In the genomic region with DNA sequence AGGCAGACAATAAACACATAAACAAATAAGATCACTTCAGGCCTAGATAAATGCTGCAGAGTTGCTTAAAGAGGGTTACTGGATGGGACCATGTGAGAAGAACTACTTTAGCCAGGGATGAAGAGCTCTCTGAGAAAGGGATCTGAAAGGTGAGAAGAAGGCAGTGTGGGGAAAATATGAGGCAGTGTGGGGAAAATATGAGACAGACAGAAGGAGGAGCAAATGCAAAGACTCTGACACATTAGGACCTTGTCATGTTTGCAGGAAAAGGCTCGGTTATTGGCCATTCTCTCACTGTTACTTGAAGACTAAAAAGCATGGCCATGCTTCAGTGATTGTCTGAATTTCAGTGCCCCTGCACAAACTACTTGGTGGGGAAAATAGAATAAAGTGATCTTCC, we compare ENCODE assay signal across 22 cellular contexts. TPM values are rescaled to one million over a fixed set of nuclear protein-coding genes. Genes with fewer than 3 reads are reported as not detected.
DNase-seq lines count a peak whose midpoint lies in the region; ATAC-seq and TF ChIP-seq lines count a peak whose summit lies in the region.
"Had no signal": no experiment of that assay in that cellular context is flagged by ENCODE, and none has a peak within 500 bp of the region (broad histone marks: within the 10 kb centered on the region; RNA-seq: fewer than 3 reads in every experiment).

No MANE protein-coding gene starts in this region.

- H3K9ac ChIP-seq in BLaER1 (no peak overlapping the region), OCI-LY3 (ENCODE audit: low read length) (no peak overlapping the region)

- no peaks in the 10 kb centered on the region for H3K27me3 Mint-ChIP-seq in activated CD4-positive, alpha-beta T cell treated with anti-CD3 and anti-CD28 coated beads for 36 hours
- no peaks in the 10 kb centered on the region for H3K27me3 Mint-ChIP-seq in stimulated activated memory B cell treated with anti-CD40 and anti-IgM and Interleukin-4, amounts not matched to agents 10 μg/mL and 1 μg/mL and 100 μg/mL, for 72 hours

- H2AFZ ChIP-seq in OCI-LY3 (ENCODE audit: low read depth, low read length), result no peak overlapping the region
- H2AFZ ChIP-seq: GM23338 had no signal

- 77 to 92% (median 88%) methylated on average over 1 of the region's 1 CpG for WGBS in adrenal gland, 4 donors

- H3K27ac Mint-ChIP-seq in activated CD4-positive, alpha-beta T cell treated with anti-CD3 and anti-CD28 coated beads for 36 hours, result no peak overlapping the region
- peak overlapping the region; percentile 19 for H3K27ac Mint-ChIP-seq in stimulated activated memory B cell treated with anti-CD40 and anti-IgM and Interleukin-4, amounts not matched to agents 10 μg/mL and 1 μg/mL and 100 μg/mL, for 72 hours
- H3K27ac Mint-ChIP-seq: CD4-positive, alpha-beta memory T cell; GM23338; H9 had no signal

- no peaks in the 10 kb centered on the region for H3K36me3 ChIP-seq in BLaER1
- no peaks in the 10 kb centered on the region for H3K36me3 ChIP-seq in OCI-LY3 (replicated peaks; ENCODE audit: low read depth, low read length)
- no peaks in the 10 kb centered on the region for H3K36me3 ChIP-seq in adrenal gland (replicated peaks in 1 of 2)
- H3K36me3 ChIP-seq: BE2C had no signal

- no peak overlapping the region for H3K4me3 Mint-ChIP-seq in activated CD4-positive, alpha-beta T cell treated with anti-CD3 and anti-CD28 coated beads for 36 hours
- H3K4me3 Mint-ChIP-seq in stimulated activated memory B cell treated with anti-CD40 and anti-IgM and Interleukin-4, amounts not matched to agents 10 μg/mL and 1 μg/mL and 100 μg/mL, for 72 hours, result no peak overlapping the region
- H3K4me3 Mint-ChIP-seq: CD4-positive, alpha-beta memory T cell; GM23338; H9 had no signal

- H3K79me2 ChIP-seq in OCI-LY3 (ENCODE audit: low read length), result no peaks in the 10 kb centered on the region

- H3K4me1 Mint-ChIP-seq in activated CD4-positive, alpha-beta T cell treated with anti-CD3 and anti-CD28 coated beads for 36 hours, result peaks cover 2% of the 10 kb centered on the region
- peaks cover 10% of the 10 kb centered on the region for H3K4me1 Mint-ChIP-seq in stimulated activated memory B cell treated with anti-CD40 and anti-IgM and Interleukin-4, amounts not matched to agents 10 μg/mL and 1 μg/mL and 100 μg/mL, for 72 hours
- H3K4me1 Mint-ChIP-seq: CD4-positive, alpha-beta memory T cell had no signal

- intact Hi-C loops in activated CD4-positive, alpha-beta T cell treated with anti-CD3 and anti-CD28 coated beads for 36 hours (cut with DNase I, micrococcal nuclease), result no loop called here
- intact Hi-C loops in adrenal gland (cut with DNase I), result no loop called here

- H3K36me3 Mint-ChIP-seq in activated CD4-positive, alpha-beta T cell treated with anti-CD3 and anti-CD28 coated beads for 36 hours (ENCODE audit: low read depth), result no peaks in the 10 kb centered on the region
- no peaks in the 10 kb centered on the region for H3K36me3 Mint-ChIP-seq in stimulated activated memory B cell treated with anti-CD40 and anti-IgM and Interleukin-4, amounts not matched to agents 10 μg/mL and 1 μg/mL and 100 μg/mL, for 72 hours
- H3K36me3 Mint-ChIP-seq: CD4-positive, alpha-beta memory T cell had no signal

- ATAC-seq in activated CD4-positive, alpha-beta T cell treated with anti-CD3 and anti-CD28 coated beads for 36 hours, result no peak
- peak; percentile 69 for ATAC-seq in stimulated activated memory B cell treated with anti-CD40 and anti-IgM and Interleukin-4, amounts not matched to agents 10 μg/mL and 1 μg/mL and 100 μg/mL, for 72 hours
- ATAC-seq in GM21786 (IDR thresholded peaks at IDR 0.05; ENCODE audit: unreplicated experiment), result no peak
- ATAC-seq: A549, GM23338, HCT116 had no signal

- CTCF ChIA-PET in activated CD4-positive, alpha-beta T cell treated with anti-CD3 and anti-CD28 coated beads for 36 hours (lab: Charles Lee), result no interaction called here

- H3K27ac ChIP-seq in BLaER1, result no peak overlapping the region
- H3K27ac ChIP-seq in OCI-LY3 (ENCODE audit: low read length), result no peak overlapping the region
- no peak overlapping the region for H3K27ac ChIP-seq in adrenal gland
- H3K27ac ChIP-seq: A549 had no signal

- TF ChIP-seq CTCF in OCI-LY3 (IDR thresholded peaks at IDR 0.05; ENCODE audit: low read depth, low read length) (no peak), adrenal gland (IDR thresholded peaks at IDR 0.05) (no peak)

- H3K4me3 ChIP-seq in BLaER1 (no peak overlapping the region), OCI-LY3 (ENCODE audit: low read length) (no peak overlapping the region), adrenal gland (no peak overlapping the region)
- H3K4me3 ChIP-seq: A549, GM23338 had no signal

- H3K9me3 ChIP-seq in BLaER1 (no peaks in the 10 kb centered on the region), OCI-LY3 (ENCODE audit: insufficient read depth, low read length) (no peaks in the 10 kb centered on the region), adrenal gland (replicated peaks in 1 of 3) (no peaks in the 10 kb centered on the region)
- H3K9me3 ChIP-seq: A549, BE2C had no signal

- TF ChIP-seq POLR2A in adrenal gland (IDR thresholded peaks at IDR 0.05), result no peak

- no peaks in the 10 kb centered on the region for H3K27me3 ChIP-seq in BLaER1
- no peaks in the 10 kb centered on the region for H3K27me3 ChIP-seq in OCI-LY3 (ENCODE audit: low read depth, low read length)
- no peaks in the 10 kb centered on the region for H3K27me3 ChIP-seq in adrenal gland
- H3K27me3 ChIP-seq: BE2C had no signal

- H3K4me1 ChIP-seq in BLaER1 (peaks cover 4% of the 10 kb centered on the region; the same call in 1 of the 2 replicates), OCI-LY3 (ENCODE audit: low read length) (peaks cover 25% of the 10 kb centered on the region), adrenal gland (replicated peaks in 1 of 2) (no peaks in the 10 kb centered on the region)
- H3K4me1 ChIP-seq: A549, BE2C had no signal

- H4K20me1 ChIP-seq in BLaER1 (no peaks in the 10 kb centered on the region), OCI-LY3 (ENCODE audit: insufficient read depth, low read length) (no peaks in the 10 kb centered on the region)

- DNase-seq in activated CD4-positive, alpha-beta T cell treated with anti-CD3 and anti-CD28 coated beads for 36 hours, result peak; percentile 16
- no peak for DNase-seq in activated CD4-positive, alpha-beta T cell treated with anti-CD3 and anti-CD28 coated beads, Interleukin-2, amount 50 U/mL, for 4 hours
- DNase-seq in adrenal gland, result no peak
- DNase-seq in SKM-1 (lab: John Stamatoyannopoulos, UW; ENCODE audit: unreplicated experiment), result no peak
- DNase-seq: 8988T; ACHN; AML-193; BE2C; C1 segment of cervical spinal cord; Calu3; CD4-positive, alpha-beta memory T cell; COR-L47; DMS53; DMS79 treated with DMSO at 0.1 percent for 48 hours; H9 had no signal

- no peaks in the 10 kb centered on the region for H3K9me3 Mint-ChIP-seq in activated CD4-positive, alpha-beta T cell treated with anti-CD3 and anti-CD28 coated beads for 36 hours (ENCODE audit: low read depth)
- H3K9me3 Mint-ChIP-seq in stimulated activated memory B cell treated with anti-CD40 and anti-IgM and Interleukin-4, amounts not matched to agents 10 μg/mL and 1 μg/mL and 100 μg/mL, for 72 hours, result no peaks in the 10 kb centered on the region
- H3K9me3 Mint-ChIP-seq: CD4-positive, alpha-beta memory T cell; GM23338; H9 had no signal

- 0 out of 2 replicates have a peak overlapping the region, but pooled peaks have one; percentile 7 for H3K4me2 ChIP-seq in BLaER1
- H3K4me2 ChIP-seq in OCI-LY3 (ENCODE audit: low read length), result peak overlapping the region; percentile 21
- H3K4me2 ChIP-seq: A549, GM23338 had no signal

- POLR2A ChIA-PET in activated CD4-positive, alpha-beta T cell treated with anti-CD3 and anti-CD28 coated beads for 36 hours (lab: Charles Lee), result no interaction called here

RNA-seq across cellular contexts. Expression of gene TRIM9, which starts 22.7 kb away (rescaled TPM):
- total RNA-seq in activated CD4-positive, alpha-beta T cell treated with anti-CD3 and anti-CD28 coated beads for 36 hours, result 1 to 10 TPM; 2.4 TPM
- total RNA-seq in adrenal gland, result 1 to 10 TPM in 7 of 8 donors, under 1 TPM in 1; 0.83 to 5.3 (median 2.1) TPM
- polyA plus RNA-seq in adrenal gland, result 1 to 10 TPM; 1.1 to 3.7 (median 2.3) TPM
